Comparison of ENCODE assay signal across 16 cellular contexts in genomic region chr16:26019885-26020284, GRCh38.
"Had no signal": no experiment of that assay in that cellular context is flagged by ENCODE, and none has a peak within 500 bp of the region (broad histone marks: within the 10 kb centered on the region; RNA-seq: fewer than 3 reads in every experiment).

No MANE protein-coding gene starts in this region.

- H3K9me3 ChIP-seq: prostate gland, right lobe of liver, vagina had no signal

- H3K4me3 ChIP-seq: coronary artery, esophagus squamous epithelium, prostate gland, right lobe of liver, smooth muscle cell, transverse colon, vagina had no signal

- H3K4me1 ChIP-seq: esophagus squamous epithelium, prostate gland, right lobe of liver, transverse colon, vagina had no signal

- H3K4me2 ChIP-seq: smooth muscle cell had no signal

- ATAC-seq: right lobe of liver; stimulated activated naive CD8-positive, alpha-beta T cell treated with anti-CD3 and anti-CD28 coated beads, Interleukin-15, Interleukin-2, amounts not matched to agents 100 U/mL and 50 U/mL, for 24 hours had no signal

- H3K27ac ChIP-seq: brain microvascular endothelial cell, coronary artery, esophagus squamous epithelium, prostate gland, right lobe of liver, transverse colon, vagina had no signal

- H3K36me3 ChIP-seq: brain microvascular endothelial cell, esophagus squamous epithelium, prostate gland, right lobe of liver, transverse colon, vagina had no signal

- DNase-seq: activated CD4-positive, alpha-beta T cell treated with anti-CD3 and anti-CD28 coated beads, Interleukin-2, amount 50 U/mL, for 1 hour; activated CD8-positive, alpha-beta memory T cell treated with anti-CD3 and anti-CD28 coated beads for 24 hours; activated gamma-delta T cell treated with Interleukin-2 at 50 U/mL for 16 hours; activated naive CD8-positive, alpha-beta T cell treated with anti-CD3 and anti-CD28 coated beads for 36 hours; amygdala; brain microvascular endothelial cell; esophagus squamous epithelium; immature natural killer cell; nephron progenitor cell; right lobe of liver; stimulated activated naive CD8-positive, alpha-beta T cell treated with anti-CD3 and anti-CD28 coated beads, Interleukin-15, Interleukin-2, amounts not matched to agents 100 U/mL and 50 U/mL, for 24 hours; transverse colon had no signal

- H3K27me3 ChIP-seq: brain microvascular endothelial cell, esophagus squamous epithelium, right lobe of liver, transverse colon, vagina had no signal
